9 cellular contexts compared by ENCODE assay signal in the genomic region with DNA sequence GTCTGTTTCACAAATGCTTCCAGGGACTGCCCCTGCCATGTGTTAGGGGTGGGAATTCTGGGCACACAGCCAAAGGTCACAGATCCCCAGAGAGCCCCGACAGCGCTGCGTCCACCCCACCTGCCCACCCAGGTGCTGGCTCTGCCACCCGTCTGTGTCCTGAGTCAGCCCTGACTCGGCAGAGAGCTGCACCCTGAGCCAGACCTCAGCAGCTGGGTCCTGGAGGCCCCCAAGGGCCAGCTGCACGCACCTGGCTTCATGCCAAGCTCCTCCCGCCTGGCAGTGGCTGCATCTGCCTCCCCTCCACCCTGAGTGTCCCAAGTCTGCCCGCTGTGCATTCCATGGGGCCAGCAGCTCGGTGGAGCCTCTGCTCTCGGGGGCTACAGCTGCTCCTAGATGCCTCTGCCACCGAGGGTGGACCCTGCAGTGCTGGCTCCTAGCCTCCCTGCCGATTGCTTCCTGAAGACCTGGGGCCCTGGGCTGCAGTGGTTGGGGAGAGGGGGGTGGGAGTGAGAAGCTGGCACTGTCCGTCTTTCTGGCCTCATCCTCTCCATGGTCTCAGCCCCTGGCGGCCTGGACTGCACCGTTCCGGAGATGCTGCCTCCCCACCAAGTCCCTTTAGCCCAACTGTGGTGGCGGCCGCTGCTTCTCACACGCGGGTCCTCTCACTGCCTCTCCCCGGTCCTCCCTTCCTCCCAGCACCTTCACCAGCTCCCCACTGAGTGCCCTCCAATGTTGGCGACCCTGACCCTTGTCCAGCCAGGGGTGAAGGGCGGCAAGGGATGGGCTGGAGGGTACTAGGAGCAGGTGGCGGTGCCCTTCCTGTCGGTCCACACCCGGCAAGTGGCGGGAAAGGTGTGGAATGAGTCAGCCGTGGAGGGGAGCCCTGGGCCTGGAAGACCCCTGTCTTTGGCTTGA. TPM values are rescaled to one million over a fixed set of nuclear protein-coding genes. Genes with fewer than 3 reads are reported as not detected.
DNase-seq lines count a peak whose midpoint lies in the region; ATAC-seq and TF ChIP-seq lines count a peak whose summit lies in the region.
"Had no signal": no experiment of that assay in that cellular context is flagged by ENCODE, and none has a peak within 500 bp of the region (broad histone marks: within the 10 kb centered on the region; RNA-seq: fewer than 3 reads in every experiment).

No MANE protein-coding gene starts in this region.

- H3K9ac ChIP-seq in KMS-11 (no peak overlapping the region), PC-3 (ENCODE audit: low read length) (no peak overlapping the region)

- H3K27me3 Mint-ChIP-seq in chondrocyte (ENCODE audit: low read depth): peaks cover 6% of the 10 kb centered on the region

- no TSS peak for BruUV-seq in PC-3 (replicated peaks; lab: Mats Ljungman, UMichigan)

- H3K4me3 ChIP-seq in AG10803 (ENCODE audit: low read length): no peak overlapping the region
- no peak overlapping the region for H3K4me3 ChIP-seq in KMS-11 (IDR thresholded peaks at IDR 0.05; ENCODE audit: insufficient read depth, low read depth, low read length)
- no peak overlapping the region for H3K4me3 ChIP-seq in PC-3 (ENCODE audit: low read length)

- no peaks in the 10 kb centered on the region for H3K9me3 ChIP-seq in PC-3 (ENCODE audit: low read length)

- H4K20me1 ChIP-seq in KMS-11 (ENCODE audit: insufficient read depth) (no peaks in the 10 kb centered on the region), PC-3 (ENCODE audit: low read length) (no peaks in the 10 kb centered on the region)

- ATAC-seq in PC-3: no peak
- no peak for ATAC-seq in HG03039 (IDR thresholded peaks at IDR 0.05; ENCODE audit: unreplicated experiment)

- POLR2A ChIA-PET in PC-3 (lab: Charles Lee; ENCODE audit: unreplicated experiment): no interaction called here

- peak overlapping the region; percentile 24; the same call in 1 of the 2 replicates for H2AFZ ChIP-seq in KMS-11 (ENCODE audit: low read depth)
- H2AFZ ChIP-seq in PC-3 (ENCODE audit: low read length): no peak overlapping the region

- H3K36me3 ChIP-seq in KMS-11 (ENCODE audit: insufficient read depth): no peaks in the 10 kb centered on the region
- H3K36me3 ChIP-seq in PC-3 (ENCODE audit: low read depth, low read length): no peaks in the 10 kb centered on the region

- H3K27me3 ChIP-seq in KMS-11 (ENCODE audit: insufficient read depth, low read depth) (no peaks in the 10 kb centered on the region), PC-3 (ENCODE audit: low read length) (no peaks in the 10 kb centered on the region)

- no peak overlapping the region for H3K4me3 Mint-ChIP-seq in chondrocyte (ENCODE audit: unreplicated experiment)

- H3K4me2 ChIP-seq in KMS-11: peak overlapping the region; percentile 76
- 0 out of 2 replicates have a peak overlapping the region, but pooled peaks have one; percentile 25 for H3K4me2 ChIP-seq in PC-3 (ENCODE audit: low read length)

- H3K9me2 ChIP-seq in PC-3 (replicated peaks; ENCODE audit: low read length): no peaks in the 10 kb centered on the region

- DNase-seq in AG10803 (ENCODE audit: low read depth) (peak; percentile 58), PC-3 (peak; percentile 63), hepatic stellate cell (ENCODE audit: low spot score) (peak; percentile 95), chondrocyte (ENCODE audit: low spot score) (no peak)
- no peak for DNase-seq in activated naive CD4-positive, alpha-beta T cell (lab: John Stamatoyannopoulos, UW)
- DNase-seq in activated effector memory CD4-positive, alpha-beta T cell treated with anti-CD3 and anti-CD28 coated beads, Interleukin-2, amount 50 U/mL, for 16 hours: no peak

- CTCF ChIA-PET in PC-3 (lab: Charles Lee): interaction anchor here (0.6 kb wide), 1 partner anchor 109 kb away, joined by 3 read pairs; no protein-coding TSS in a partner anchor

- peaks cover 59% of the 10 kb centered on the region for H3K4me1 ChIP-seq in KMS-11 (ENCODE audit: low read depth, poor library complexity, severe bottlenecking)
- peaks cover 40% of the 10 kb centered on the region for H3K4me1 ChIP-seq in PC-3 (ENCODE audit: insufficient read depth, low read length)

- peaks cover 35% of the 10 kb centered on the region for H3K4me1 Mint-ChIP-seq in chondrocyte (ENCODE audit: low read depth)

- H3K79me2 ChIP-seq in KMS-11 (ENCODE audit: insufficient read depth, low read depth) (no peaks in the 10 kb centered on the region), PC-3 (ENCODE audit: low read length) (peaks cover 27% of the 10 kb centered on the region)

- intact Hi-C loops in PC-3 (cut with micrococcal nuclease): loop anchor here (5.0 kb wide), 1 partner anchor 33 kb away; no protein-coding TSS in a partner anchor

- H3K27ac ChIP-seq in KMS-11 (no peak overlapping the region), PC-3 (ENCODE audit: low read length) (no peak overlapping the region)

- no peaks in the 10 kb centered on the region for H3K9me3 Mint-ChIP-seq in chondrocyte (ENCODE audit: low read depth)

- TF ChIP-seq CTCF in AG10803 (conservative IDR thresholded peaks at IDR 0.05; ENCODE audit: low read length) (peak; percentile 7; the same call in 1 of the 2 replicates), KMS-11 (conservative IDR thresholded peaks at IDR 0.05; ENCODE audit: low read depth, low read length) (no peak), PC-3 (conservative IDR thresholded peaks at IDR 0.05; ENCODE audit: low read depth, low read length) (no peak), chondrocyte (IDR thresholded peaks at IDR 0.05) (no peak)

- H3K27ac Mint-ChIP-seq in chondrocyte (ENCODE audit: unreplicated experiment): no peak overlapping the region

- H3K36me3 Mint-ChIP-seq in chondrocyte (ENCODE audit: low read depth): no peaks in the 10 kb centered on the region

- H3F3A ChIP-seq in PC-3 (ENCODE audit: low read length, unreplicated experiment): no peaks in the 10 kb centered on the region

RNA-seq across cellular contexts. Expression of gene SECTM1, which starts 3.0 kb away (rescaled TPM):
- 56.0 and 61.7 TPM in 2 replicates for total RNA-seq in PC-3 (2014; rRNA removed)
- total RNA-seq in chondrocyte: 1.3 to 2.5 TPM (median 2.1 TPM) in 3 replicates

RNA-seq across cellular contexts. Expression of gene CD7, which starts 13.2 kb away (rescaled TPM):
- total RNA-seq in PC-3 (2014; rRNA removed) (0.15 and 0.98 TPM in 2 replicates), chondrocyte (not detected in 3 replicates)

RNA-seq across cellular contexts. Expression of gene TEX19, which starts 28.5 kb away (rescaled TPM):
- 0.46 and 1.2 TPM in 2 replicates for total RNA-seq in PC-3 (2014; rRNA removed)
- not detected in 3 replicates for total RNA-seq in chondrocyte
- total RNA-seq: mononuclear cell had no signal

RNA-seq across cellular contexts. Expression of gene UTS2R, which starts 41.0 kb away (rescaled TPM):
- not detected in 2 replicates for total RNA-seq in PC-3 (2014; rRNA removed)
- total RNA-seq in chondrocyte: not detected in 3 replicates
- total RNA-seq: mononuclear cell had no signal

RNA-seq across cellular contexts. Expression of gene CSNK1D, which starts 57.1 kb away (rescaled TPM):
- 58.6 and 73.5 TPM in 2 replicates for total RNA-seq in PC-3 (2014; rRNA removed)
- total RNA-seq in chondrocyte: 93.0 to 94.5 TPM (median 93.9 TPM) in 3 replicates

Comparison
In these comparisons a context has a peak if more than half of its experiments do, and no peak if none do; other contexts are left out.
1. DNase-seq: peak in AG10803 (single experiment), PC-3 (single experiment) and hepatic stellate cell (single experiment); none in activated naive CD4-positive, alpha-beta T cell (0 of 4), chondrocyte (single experiment) and activated effector memory CD4-positive, alpha-beta T cell treated with anti-CD3 and anti-CD28 coated beads, Interleukin-2, amount 50 U/mL, for 16 hours (single experiment).
2. RNA of gene SECTM1, which starts 3.0 kb away (total RNA-seq): 56.0 to 61.7 TPM in PC-3; 1.3 to 2.5 TPM in chondrocyte; every median in the first group is over 10 times any median in the second.